Comparison of ENCODE assay signal across 22 cellular contexts in the genomic region with DNA sequence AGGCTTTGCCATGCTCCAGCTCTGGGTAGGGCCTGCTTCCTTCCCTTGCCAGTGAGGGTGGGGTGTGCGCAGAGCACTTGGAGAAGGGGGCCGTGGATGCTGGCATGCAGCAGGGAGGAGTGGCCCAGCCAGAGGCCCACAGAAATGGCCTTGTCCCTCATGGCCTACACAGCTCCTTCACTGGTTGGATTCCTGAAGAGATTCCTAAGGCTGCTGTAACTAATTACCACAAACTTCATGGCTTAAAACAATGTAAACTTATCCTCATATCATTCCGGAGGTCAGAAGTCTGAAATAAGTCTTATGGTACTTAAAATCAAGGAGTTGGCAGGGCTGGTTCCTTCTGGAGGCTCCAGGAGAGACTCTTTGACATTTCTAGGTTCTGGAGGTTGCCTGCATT.
"Had no signal": no experiment of that assay in that cellular context is flagged by ENCODE, and none has a peak within 500 bp of the region (broad histone marks: within the 10 kb centered on the region; RNA-seq: fewer than 3 reads in every experiment).

No MANE protein-coding gene starts in this region.

- H3K27ac ChIP-seq: body of pancreas, esophagus muscularis mucosa, gastrocnemius medialis, left ventricle myocardium inferior, prostate gland, spleen, tibial nerve had no signal

- ATAC-seq: activated naive CD4-positive, alpha-beta T cell treated with anti-CD3 and anti-CD28 coated beads, Interleukin-2, amount 50 U/mL, for 72 hours; activated T-cell treated with anti-CD3 and anti-CD28 coated beads, Interleukin-2, amount 50 U/mL, for 72 hours; body of pancreas; gastrocnemius medialis; mucosa of descending colon; natural killer cell treated with Interleukin-12 subunit alpha and Interleukin-12 subunit beta and Interleukin-15 and Interleukin-18, amount 100 ng/mL, for 72 hours had no signal

- DNase-seq: activated CD4-positive, alpha-beta T cell treated with anti-CD3 and anti-CD28 coated beads for 4 hours; activated CD4-positive, alpha-beta T cell treated with anti-CD3 and anti-CD28 coated beads, Interleukin-2, amount 50 U/mL, for 4 hours; activated naive CD4-positive, alpha-beta T cell; activated T-cell treated with anti-CD3 and anti-CD28 coated beads for 4 hours; activated T-cell treated with anti-CD3 and anti-CD28 coated beads, Interleukin-2, amount 50 U/mL, for 72 hours; anterior cingulate cortex; body of pancreas; effector CD4-positive, alpha-beta T cell; gastrocnemius medialis; glutamatergic neuron; left ventricle myocardium inferior; mucosa of descending colon; spleen; stimulated activated CD4-positive, alpha-beta T cell treated with anti-CD3 and anti-CD28 coated beads, Interleukin-2, amount 100 ng/mL, for 48 hours; stimulated activated naive CD4-positive, alpha-beta T cell treated with Interleukin-2 at 50 U/mL for 16 hours had no signal

- H3K36me3 ChIP-seq: gastrocnemius medialis, left ventricle myocardium inferior, prostate gland, spleen had no signal

- H3K4me3 ChIP-seq: body of pancreas, esophagus muscularis mucosa, gastrocnemius medialis, left ventricle myocardium inferior, lung, mucosa of descending colon, prostate gland, spleen, tibial nerve had no signal

- FAIRE-seq: islet of Langerhans had no signal

- H3K27me3 ChIP-seq: body of pancreas, esophagus muscularis mucosa, gastrocnemius medialis, tibial nerve had no signal

- H3K9me3 ChIP-seq: body of pancreas, esophagus muscularis mucosa, gastrocnemius medialis, mucosa of descending colon, prostate gland had no signal
